14 cellular contexts compared by ENCODE assay signal in genomic region chr9:37061763-37062162, GRCh38. TPM values are rescaled to one million over a fixed set of nuclear protein-coding genes. Genes with fewer than 3 reads are reported as not detected.
DNase-seq lines count a peak whose midpoint lies in the region; ATAC-seq, FAIRE-seq and TF ChIP-seq lines count a peak whose summit lies in the region.
"Had no signal": no experiment of that assay in that cellular context is flagged by ENCODE, and none has a peak within 500 bp of the region (broad histone marks: within the 10 kb centered on the region; RNA-seq: fewer than 3 reads in every experiment).

No MANE protein-coding gene starts in this region.

- no peaks in the 10 kb centered on the region for H3K79me1 ChIP-seq in IMR-90 (ENCODE audit: low read depth in 1 of 2, low read length in 2 of 2)

- no peak overlapping the region for H2AK9ac ChIP-seq in IMR-90 (replicated peaks; ENCODE audit: low read depth, low read length, poor library complexity)

- no peak overlapping the region for H2BK5ac ChIP-seq in IMR-90 (ENCODE audit: low read depth, low read length, poor library complexity, severe bottlenecking)

- H3K4me1 ChIP-seq in IMR-90 (ENCODE audit: control insufficient read depth, insufficient read depth, low read length) (no peaks in the 10 kb centered on the region), adrenal gland (replicated peaks in 1 of 2) (no peaks in the 10 kb centered on the region), HepG2 (ENCODE audit: insufficient read depth, low read length) (no peaks in the 10 kb centered on the region)
- H3K4me1 ChIP-seq: tibial nerve had no signal

- no peak overlapping the region for H3K4me2 ChIP-seq in IMR-90 (ENCODE audit: low read depth, low read length)
- no peak overlapping the region for H3K4me2 ChIP-seq in HepG2 (ENCODE audit: low read depth, low read length)

- H3K4ac ChIP-seq in IMR-90 (ENCODE audit: low read depth, low read length): no peak overlapping the region

- ATAC-seq in IMR-90 (ENCODE audit: low read depth): peak; percentile 62
- peak; percentile 33; the same call in 1 of the 3 replicates for ATAC-seq in HepG2
- ATAC-seq in HG03135 (IDR thresholded peaks at IDR 0.05; ENCODE audit: unreplicated experiment): no peak
- ATAC-seq in HG02885 (IDR thresholded peaks at IDR 0.05; ENCODE audit: poor library complexity, unreplicated experiment): no peak
- ATAC-seq: activated CD4-positive, CD25-positive, alpha-beta regulatory T cell treated with anti-CD3 and anti-CD28 coated beads, Interleukin-2, amount 50 U/mL, for 24 hours had no signal

- TF ChIP-seq RAD21 in IMR-90 (IDR thresholded peaks at IDR 0.05; ENCODE audit: low read length) (no peak), HepG2 (CRISPR knock-in tag; IDR thresholded peaks at IDR 0.05) (no peak)

- no peak overlapping the region for H4K5ac ChIP-seq in IMR-90 (ENCODE audit: low read depth, low read length)

- H3K23ac ChIP-seq in IMR-90 (ENCODE audit: low read depth, low read length): no peak overlapping the region

- dilution Hi-C loops in IMR-90 (cut with HindIII; ENCODE audit: low sequenced_read_pairs, unreplicated experiment): no loop called here

- FAIRE-seq in HepG2 (lab: Jason Lieb, UNC): no peak

- H4K20me1 ChIP-seq in IMR-90 (ENCODE audit: insufficient read depth, low read length) (no peaks in the 10 kb centered on the region), HepG2 (ENCODE audit: insufficient read depth, low read length) (no peaks in the 10 kb centered on the region)

- no peak overlapping the region for H4K8ac ChIP-seq in IMR-90 (ENCODE audit: low read depth in 2 of 2, low read length in 2 of 2)

- no peak overlapping the region for H2BK20ac ChIP-seq in IMR-90 (ENCODE audit: low read depth, low read length)

- H2AFZ ChIP-seq in IMR-90 (replicated peaks; ENCODE audit: low read length, poor library complexity) (no peak overlapping the region), HepG2 (ENCODE audit: low read length) (peak overlapping the region; percentile 11)

- H3K27ac ChIP-seq in IMR-90 (ENCODE audit: insufficient read depth, low read length): no peak overlapping the region
- no peak overlapping the region for H3K27ac ChIP-seq in adrenal gland
- no peak overlapping the region for H3K27ac ChIP-seq in HepG2 (ENCODE audit: extremely low read length, insufficient read depth, low read length)
- H3K27ac ChIP-seq: tibial nerve had no signal

- no peak for TF ChIP-seq EP300 in HepG2 (IDR thresholded peaks at IDR 0.05; ENCODE audit: low read depth in 2 of 2, low read length in 2 of 2)
- TF ChIP-seq EP300 in HepG2 (CRISPR knock-in tag; IDR thresholded peaks at IDR 0.05; ENCODE audit: borderline replicate concordance): no peak

- H2BK120ac ChIP-seq in IMR-90 (ENCODE audit: low read depth, low read length): no peak overlapping the region

- no peak overlapping the region for H3K56ac ChIP-seq in IMR-90 (ENCODE audit: extremely low read depth, insufficient read depth, low read length)

- intact Hi-C loops in IMR-90 (cut with micrococcal nuclease): no loop called here
- intact Hi-C loops in adrenal gland (cut with DNase I): no loop called here
- intact Hi-C loops in HepG2 (cut with micrococcal nuclease; ENCODE audit: unreplicated experiment): no loop called here

- no peak overlapping the region for H3K9ac ChIP-seq in IMR-90 (ENCODE audit: low read depth, low read length)
- H3K9ac ChIP-seq in HepG2 (ENCODE audit: insufficient read depth, low read depth, low read length): no peak overlapping the region

- DNase-seq in AML-193 (lab: John Stamatoyannopoulos, UW) (peak; percentile 56 to 69), IMR-90 (peak; percentile 38), adrenal gland (peak in 4 of 7 donors; percentile 20 to 60 (median 31)), HepG2 (ENCODE audit: low spot score) (peak; percentile 7), midbrain (lab: John Stamatoyannopoulos, UW) (no peak), T1000 (lab: John Stamatoyannopoulos, UW) (no peak)
- DNase-seq: dermis blood vessel endothelial cell, DMS79, immature natural killer cell had no signal

- no peak overlapping the region for H4K91ac ChIP-seq in IMR-90 (ENCODE audit: insufficient read depth, low read depth, low read length)

- POLR2A ChIA-PET in IMR-90 (lab: Charles Lee; ENCODE audit: unreplicated experiment) (no interaction called here), HepG2 (lab: Yijun Ruan, JAX) (no interaction called here)

- no peak overlapping the region for H2BK15ac ChIP-seq in IMR-90 (ENCODE audit: low read depth, low read length)

- H3K9me1 ChIP-seq in IMR-90 (ENCODE audit: insufficient read depth, low read length): no peaks in the 10 kb centered on the region

- CTCF ChIA-PET in IMR-90 (lab: Yijun Ruan, JAX) (interaction anchor here (0.7 kb wide), 1 partner anchor 22 kb away, joined by 3 read pairs; no protein-coding TSS in a partner anchor), HepG2 (lab: Yijun Ruan, JAX; ENCODE audit: low intra/inter-chr PET ratio, low total read pairs) (no interaction called here)

- no peak overlapping the region for H3K18ac ChIP-seq in IMR-90 (ENCODE audit: low read depth, low read length)

- no peak for TF ChIP-seq POLR2A in IMR-90 (IDR thresholded peaks at IDR 0.05; ENCODE audit: low read depth, low read length)
- no peak for TF ChIP-seq POLR2A in adrenal gland (IDR thresholded peaks at IDR 0.05)
- no peak for TF ChIP-seq POLR2A in HepG2 (IDR thresholded peaks at IDR 0.05; ENCODE audit: insufficient read depth in 1 of 2, low read depth in 2 of 2, low read length in 2 of 2)

- H2AK5ac ChIP-seq in IMR-90 (ENCODE audit: low read depth, low read length): no peak overlapping the region

- in situ Hi-C loops in IMR-90 (cut with MboI; ENCODE audit: low sequenced_read_pairs): no loop called here
- in situ Hi-C loops in HepG2 (cut with HindIII; ENCODE audit: extremely low pct_ligation_motif_present, low pct_unique_long_range_greater_than_20kb): no loop called here

- H3K9me3 ChIP-seq in IMR-90 (ENCODE audit: control insufficient read depth, insufficient read depth, low read length): no peaks in the 10 kb centered on the region
- H3K9me3 ChIP-seq in adrenal gland (replicated peaks in 1 of 3): no peaks in the 10 kb centered on the region
- H3K9me3 ChIP-seq in HepG2 (ENCODE audit: low read length): no peaks in the 10 kb centered on the region
- H3K9me3 ChIP-seq: tibial nerve had no signal

- peaks cover 31% of the 10 kb centered on the region for H3K27me3 ChIP-seq in IMR-90 (ENCODE audit: control insufficient read depth, insufficient read depth, low read length)
- H3K27me3 ChIP-seq in adrenal gland: peaks cover 13% of the 10 kb centered on the region
- peaks cover 0 to 9% of the 10 kb centered on the region in 2 experiments; a peak in 2 of 5 replicates for H3K27me3 ChIP-seq in HepG2 (ENCODE audit: control insufficient read depth in 1 of 2, insufficient read depth in 2 of 2, low read length in 2 of 2)

- no peak for TF ChIP-seq CTCF in IMR-90 (conservative IDR thresholded peaks at IDR 0.05; ENCODE audit: low read depth, low read length)
- TF ChIP-seq CTCF in adrenal gland (IDR thresholded peaks at IDR 0.05): no peak
- TF ChIP-seq CTCF in HepG2 (CRISPR knock-in tag; IDR thresholded peaks at IDR 0.05): no peak

- H3K14ac ChIP-seq in IMR-90 (replicated peaks; ENCODE audit: low read depth, low read length): no peak overlapping the region

- H3K36me3 ChIP-seq in IMR-90 (ENCODE audit: control insufficient read depth, insufficient read depth, low read length) (no peaks in the 10 kb centered on the region), adrenal gland (replicated peaks in 1 of 2) (no peaks in the 10 kb centered on the region), HepG2 (replicated peaks in 1 of 2; ENCODE audit: control insufficient read depth in 1 of 2, insufficient read depth in 2 of 2, low read length in 2 of 2) (no peaks in the 10 kb centered on the region)
- H3K36me3 ChIP-seq: tibial nerve had no signal

- H3K4me3 ChIP-seq in IMR-90 (ENCODE audit: insufficient read depth, low read depth, low read length) (no peak overlapping the region), adrenal gland (no peak overlapping the region), HepG2 (replicated peaks in 1 of 3; ENCODE audit: insufficient read depth in 1 of 3, low read depth in 2 of 3, low read length in 3 of 3) (no peak overlapping the region)
- H3K4me3 ChIP-seq: tibial nerve had no signal

- no CpG with 5 or more reads among the region's 2 CpGs for WGBS in IMR-90 (ENCODE audit: extremely low coverage in 2 of 2, insufficient read length in 1 of 2), 2 experiments
- WGBS in adrenal gland, 4 donors: 66 to 75% (median 72%) methylated on average over 2 of the region's 2 CpGs
- 68% methylated on average over 2 of the region's 2 CpGs for WGBS in HepG2 (ENCODE audit: low lambda C conversion rate)

- H3K79me2 ChIP-seq in HepG2 (ENCODE audit: insufficient read depth, low read length): no peaks in the 10 kb centered on the region

- BruUV-seq in IMR-90 (replicated peaks; lab: Mats Ljungman, UMichigan) (no TSS peak), HepG2 (replicated peaks; lab: Mats Ljungman, UMichigan) (no TSS peak)

RNA-seq across cellular contexts. Expression of gene PAX5, which starts 27.7 kb away (rescaled TPM):
- not detected in 2 replicates for total RNA-seq in IMR-90 (2012; rRNA removed)
- polyA plus RNA-seq in IMR-90 (2012; rRNA removed): not detected in 2 replicates
- not detected in 2 replicates for polyA plus RNA-seq in IMR-90 (2012; cell fraction: cytosol; rRNA removed)
- not detected in 2 replicates for polyA plus RNA-seq in IMR-90 (2012; cell fraction: nucleus; rRNA removed; ENCODE audit: low replicate concordance)
- total RNA-seq in adrenal gland: under 1 TPM in 3 of 8 donors, not detected in 5; 0.10 to 0.22 (median 0.19) TPM
- under 1 TPM in 2 of 3 donors, not detected in 1; under 0.01 to 0.07 TPM for polyA plus RNA-seq in adrenal gland
- total RNA-seq in HepG2 (2016; rRNA removed; fragmentation: Illumina TruSeq; extraction: Trizol): not detected in 2 replicates
- not detected in 2 replicates for total RNA-seq in HepG2 (2016; cell fraction: cytosol; rRNA removed; fragmentation: Illumina TruSeq; extraction: Trizol; ENCODE audit: low read depth)
- total RNA-seq in HepG2 (2016; cell fraction: insoluble cytoplasmic fraction; rRNA removed; fragmentation: Illumina TruSeq; extraction: Trizol): not detected in 2 replicates
- total RNA-seq in HepG2 (2016; cell fraction: membrane; rRNA removed; fragmentation: Illumina TruSeq; extraction: Trizol): not detected in 2 replicates
- total RNA-seq in HepG2 (2016; cell fraction: nucleus; rRNA removed; fragmentation: Illumina TruSeq; extraction: Trizol): not detected in 2 replicates
- polyA plus RNA-seq in HepG2 (2011; rRNA removed): not detected in 2 replicates
- polyA plus RNA-seq in HepG2 (2011; cell fraction: cytosol; rRNA removed): not detected in 2 replicates
- 0.02 and 0.11 TPM in 2 replicates for polyA plus RNA-seq in HepG2 (2011; cell fraction: nucleus; rRNA removed)
- polyA plus RNA-seq in HepG2 (2012): not detected in 2 replicates
- polyA plus RNA-seq in HepG2 (2016; cell fraction: cytosol; fragmentation: Illumina TruSeq; extraction: Trizol; ENCODE audit: low read depth): not detected in 2 replicates
- not detected in 2 replicates for polyA plus RNA-seq in HepG2 (2016; cell fraction: insoluble cytoplasmic fraction; fragmentation: Illumina TruSeq; extraction: Trizol; ENCODE audit: low read depth)
- not detected in 2 replicates for polyA plus RNA-seq in HepG2 (2016; cell fraction: membrane; fragmentation: Illumina TruSeq; extraction: Trizol; ENCODE audit: low read depth)
- not detected in 2 replicates for polyA plus RNA-seq in HepG2 (2016; cell fraction: nucleus; fragmentation: Illumina TruSeq; extraction: Trizol; ENCODE audit: insufficient read depth, low read depth)
- 0.02 TPM in 1 of 2 replicates, not detected in the other for polyA minus RNA-seq in HepG2 (2011; rRNA and poly(A)+ RNA removed; ENCODE audit: low replicate concordance)
- not detected in 2 replicates for polyA minus RNA-seq in HepG2 (2011; cell fraction: cytosol; rRNA and poly(A)+ RNA removed)
- not detected in 2 replicates for polyA minus RNA-seq in HepG2 (2011; cell fraction: nucleus; rRNA and poly(A)+ RNA removed)
- total RNA-seq: dermis blood vessel endothelial cell, progenitor cell of endocrine pancreas, tibial nerve had no signal

RNA-seq across cellular contexts. Expression of gene ZCCHC7, which starts 58.6 kb away (rescaled TPM):
- total RNA-seq in IMR-90 (2012; rRNA removed) (21.4 and 28.7 TPM in 2 replicates), adrenal gland (10 to 100 TPM in 7 of 8 donors, 1 to 10 TPM in 1; 6.0 to 20.8 (median 16.6) TPM), HepG2 (2016; rRNA removed; fragmentation: Illumina TruSeq; extraction: Trizol) (13.6 and 15.9 TPM in 2 replicates)
- polyA plus RNA-seq in IMR-90 (2012; rRNA removed) (13.2 and 13.6 TPM in 2 replicates), adrenal gland (10 to 100 TPM; 12.4 to 21.3 (median 19.4) TPM), HepG2 (2011; rRNA removed) (11.3 and 19.3 TPM in 2 replicates)
- polyA plus RNA-seq in IMR-90 (2012; cell fraction: cytosol; rRNA removed): 7.7 and 17.7 TPM in 2 replicates
- 4.6 and 18.3 TPM in 2 replicates for polyA plus RNA-seq in IMR-90 (2012; cell fraction: nucleus; rRNA removed; ENCODE audit: low replicate concordance)
- 41.0 and 45.3 TPM in 2 replicates for total RNA-seq in HepG2 (2016; cell fraction: cytosol; rRNA removed; fragmentation: Illumina TruSeq; extraction: Trizol; ENCODE audit: low read depth)
- total RNA-seq in HepG2 (2016; cell fraction: insoluble cytoplasmic fraction; rRNA removed; fragmentation: Illumina TruSeq; extraction: Trizol): 12.7 and 14.9 TPM in 2 replicates
- total RNA-seq in HepG2 (2016; cell fraction: membrane; rRNA removed; fragmentation: Illumina TruSeq; extraction: Trizol): 16.7 and 18.8 TPM in 2 replicates
- total RNA-seq in HepG2 (2016; cell fraction: nucleus; rRNA removed; fragmentation: Illumina TruSeq; extraction: Trizol): 19.4 and 21.0 TPM in 2 replicates
- 10.0 and 12.0 TPM in 2 replicates for polyA plus RNA-seq in HepG2 (2011; cell fraction: cytosol; rRNA removed)
- 7.8 and 10.0 TPM in 2 replicates for polyA plus RNA-seq in HepG2 (2011; cell fraction: nucleus; rRNA removed)
- polyA plus RNA-seq in HepG2 (2012): 11.7 and 13.3 TPM in 2 replicates
- 2.0 and 2.1 TPM in 2 replicates for polyA plus RNA-seq in HepG2 (2016; cell fraction: cytosol; fragmentation: Illumina TruSeq; extraction: Trizol; ENCODE audit: low read depth)
- 14.4 and 18.0 TPM in 2 replicates for polyA plus RNA-seq in HepG2 (2016; cell fraction: insoluble cytoplasmic fraction; fragmentation: Illumina TruSeq; extraction: Trizol; ENCODE audit: low read depth)
- 4.1 and 4.7 TPM in 2 replicates for polyA plus RNA-seq in HepG2 (2016; cell fraction: membrane; fragmentation: Illumina TruSeq; extraction: Trizol; ENCODE audit: low read depth)
- 9.4 and 12.5 TPM in 2 replicates for polyA plus RNA-seq in HepG2 (2016; cell fraction: nucleus; fragmentation: Illumina TruSeq; extraction: Trizol; ENCODE audit: insufficient read depth, low read depth)
- 26.5 and 26.9 TPM in 2 replicates for polyA minus RNA-seq in HepG2 (2011; rRNA and poly(A)+ RNA removed; ENCODE audit: low replicate concordance)
- 14.2 and 21.8 TPM in 2 replicates for polyA minus RNA-seq in HepG2 (2011; cell fraction: cytosol; rRNA and poly(A)+ RNA removed)
- polyA minus RNA-seq in HepG2 (2011; cell fraction: nucleus; rRNA and poly(A)+ RNA removed): 39.1 and 44.0 TPM in 2 replicates

Comparison
In these comparisons a context has a peak if more than half of its experiments do, and no peak if none do; other contexts are left out.
1. DNase-seq: peak in AML-193 (2 of 2), IMR-90 (single experiment), adrenal gland (4 of 7) and HepG2 (single experiment); none in midbrain (single experiment) and T1000 (single experiment).
2. ATAC-seq: peak in IMR-90 (single experiment) and HepG2 (single experiment); none in HG03135 (single experiment) and HG02885 (single experiment).